8 cellular contexts compared by ENCODE assay signal in the genomic region with DNA sequence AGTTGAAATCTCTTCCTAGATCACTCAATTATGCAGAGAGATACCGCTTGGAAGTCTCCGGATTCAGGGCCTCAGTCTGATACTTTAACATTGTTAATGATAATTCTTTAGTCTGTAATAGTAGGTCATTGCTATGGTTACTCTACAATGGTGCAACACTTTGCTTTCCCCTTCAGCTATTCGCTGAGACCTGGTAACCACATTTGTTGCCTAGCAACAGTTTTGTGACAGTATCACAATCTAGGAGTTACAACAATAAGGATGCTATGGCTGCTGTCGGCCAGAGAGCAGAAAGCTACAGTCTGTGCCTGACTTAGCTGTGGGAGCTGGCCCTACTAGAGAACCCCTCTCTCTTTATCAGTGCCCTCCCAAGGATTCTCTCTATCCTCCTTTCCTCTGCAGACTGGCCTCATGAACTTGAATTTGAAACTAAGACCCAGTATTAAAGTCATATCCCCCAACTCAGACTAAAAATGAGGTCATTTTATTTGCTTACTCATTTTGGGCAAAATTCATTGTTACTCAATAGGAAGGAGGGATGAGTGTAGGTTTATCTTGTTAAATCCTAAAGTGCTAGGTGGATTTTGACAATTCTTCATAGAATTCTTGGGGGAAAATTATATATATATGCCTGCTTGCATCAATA. TPM values are rescaled to one million over a fixed set of nuclear protein-coding genes. Genes with fewer than 3 reads are reported as not detected.
DNase-seq lines count a peak whose midpoint lies in the region; ATAC-seq and TF ChIP-seq lines count a peak whose summit lies in the region.

No MANE protein-coding gene starts in this region.

- H3K9me3 Mint-ChIP-seq in brain, result no peaks in the 10 kb centered on the region

- H3K4me3 ChIP-seq in lower lobe of right lung, result no peak overlapping the region

- H3K27me3 ChIP-seq in lower lobe of right lung (ENCODE audit: low read depth), result no peaks in the 10 kb centered on the region

- intact Hi-C loops in lower lobe of right lung (cut with DNase I), result no loop called here

- peaks cover 15% of the 10 kb centered on the region for H3K4me1 ChIP-seq in lower lobe of right lung

- H3K9me3 ChIP-seq in lower lobe of right lung, result no peaks in the 10 kb centered on the region

- TF ChIP-seq CTCF in brain (conservative IDR thresholded peaks at IDR 0.05), result no peak
- TF ChIP-seq CTCF in lower lobe of right lung (IDR thresholded peaks at IDR 0.05), result no peak

- peak in 5 of 6 experiments; percentile 11 to 57 (median 33) for DNase-seq in stimulated activated naive CD4-positive, alpha-beta T cell (lab: John Stamatoyannopoulos, UW)
- no peak for DNase-seq in stimulated activated naive CD4-positive, alpha-beta T cell treated with Interleukin-2 at 50 U/mL for 16 hours (lab: John Stamatoyannopoulos, UW)
- peak; percentile 49 for DNase-seq in NCI-H226
- no peak for DNase-seq in lower lobe of right lung
- DNase-seq in stimulated activated CD4-positive, alpha-beta T cell treated with anti-CD3 and anti-CD28 coated beads, Interleukin-2, amount 100 ng/mL, for 48 hours, result no peak

- H3K4me3 Mint-ChIP-seq in brain, result peak overlapping the region; percentile 87 to 98 (median 93)

- H3K27ac Mint-ChIP-seq in brain, result peak overlapping the region; percentile 96 to 99 (median 98)

- H3K36me3 ChIP-seq in lower lobe of right lung, result no peaks in the 10 kb centered on the region

- ATAC-seq in lower lobe of right lung, result peak; percentile 35 to 42
- ATAC-seq in GM19023 (IDR thresholded peaks at IDR 0.05; ENCODE audit: unreplicated experiment), result no peak
- ATAC-seq in GM21381 (IDR thresholded peaks at IDR 0.05; ENCODE audit: unreplicated experiment), result no peak

- peak overlapping the region; percentile 79 for H3K27ac ChIP-seq in lower lobe of right lung

- H3K27me3 Mint-ChIP-seq in brain, result peaks cover 4% of the 10 kb centered on the region

- H3K4me1 Mint-ChIP-seq in brain, result peaks cover 58% of the 10 kb centered on the region

- H3K36me3 Mint-ChIP-seq in brain, result no peaks in the 10 kb centered on the region

RNA-seq across cellular contexts. Expression of gene NR2F1, which starts 39.3 kb away (rescaled TPM):
- polyA plus RNA-seq in brain (ENCODE audit: insufficient read depth, low read depth, low replicate concordance), result 356 TPM
- total RNA-seq in lower lobe of right lung, result 42.6 TPM

RNA-seq across cellular contexts. Expression of gene NR2F1-AS1, which starts 41.3 kb away (rescaled TPM):
- 35.2 TPM for polyA plus RNA-seq in brain (ENCODE audit: insufficient read depth, low read depth, low replicate concordance)
- 11.1 TPM for total RNA-seq in lower lobe of right lung

Comparison
In these comparisons a context has a peak if more than half of its experiments do, and no peak if none do; other contexts are left out.
1. DNase-seq: peak in stimulated activated naive CD4-positive, alpha-beta T cell (5 of 6) and NCI-H226 (single experiment); none in stimulated activated naive CD4-positive, alpha-beta T cell treated with Interleukin-2 at 50 U/mL for 16 hours (single experiment), lower lobe of right lung (single experiment) and stimulated activated CD4-positive, alpha-beta T cell treated with anti-CD3 and anti-CD28 coated beads, Interleukin-2, amount 100 ng/mL, for 48 hours (0 of 2).
2. ATAC-seq: peak in lower lobe of right lung (2 of 2); none in GM19023 (single experiment) and GM21381 (single experiment).